11 cellular contexts compared by ENCODE assay signal in genomic region chr16:4514606-4515005, GRCh38. TPM values are rescaled to one million over a fixed set of nuclear protein-coding genes. Genes with fewer than 3 reads are reported as not detected.
DNase-seq lines count a peak whose midpoint lies in the region; ATAC-seq and TF ChIP-seq lines count a peak whose summit lies in the region.
"Had no signal": no experiment of that assay in that cellular context is flagged by ENCODE, and none has a peak within 500 bp of the region (broad histone marks: within the 10 kb centered on the region; RNA-seq: fewer than 3 reads in every experiment).

No MANE protein-coding gene starts in this region.

- H3K4me1 Mint-ChIP-seq in activated T-cell treated with anti-CD3 and anti-CD28 coated beads, Interleukin-2, amount 50 U/mL, for 72 hours (ENCODE audit: low read depth), result peaks cover 27% of the 10 kb centered on the region

- no peaks in the 10 kb centered on the region for H3K27me3 ChIP-seq in body of pancreas
- no peaks in the 10 kb centered on the region for H3K27me3 ChIP-seq in mucosa of rectum (ENCODE audit: control insufficient read depth in 2 of 2, insufficient read depth in 2 of 2, low read length in 2 of 2)
- no peaks in the 10 kb centered on the region for H3K27me3 ChIP-seq in tibial artery

- H3K27ac Mint-ChIP-seq in activated T-cell treated with anti-CD3 and anti-CD28 coated beads, Interleukin-2, amount 50 U/mL, for 72 hours, result peak overlapping the region; percentile 98

- no peak for DNase-seq in activated T-cell treated with anti-CD3 and anti-CD28 coated beads, Interleukin-2, amount 50 U/mL, for 72 hours
- DNase-seq in activated T-cell treated with anti-CD3 and anti-CD28 coated beads for 4 hours (no peak), body of pancreas (no peak), tibial artery (no peak), SK-N-DZ (ENCODE audit: low spot score) (no peak), NCI-H2196 (lab: John Stamatoyannopoulos, UW; ENCODE audit: unreplicated experiment) (no peak)
- DNase-seq: activated CD4-positive, CD25-positive, alpha-beta regulatory T cell; central memory CD4-positive, alpha-beta T cell had no signal

- peak in 1 of 2 donors; percentile 34 for ATAC-seq in activated T-cell treated with anti-CD3 and anti-CD28 coated beads, Interleukin-2, amount 50 U/mL, for 72 hours (replicated peaks in 1 of 2)
- ATAC-seq in body of pancreas (no peak), GM18519 (IDR thresholded peaks at IDR 0.05; ENCODE audit: low FRiP score, unreplicated experiment) (no peak)

- H3K9me3 ChIP-seq in body of pancreas (no peaks in the 10 kb centered on the region), mucosa of rectum (ENCODE audit: control insufficient read depth in 2 of 2, low read length in 2 of 2) (no peaks in the 10 kb centered on the region), tibial artery (no peaks in the 10 kb centered on the region)

- no peak overlapping the region for H3K9ac ChIP-seq in mucosa of rectum (ENCODE audit: low read depth in 1 of 2, low read length in 2 of 2)

- peaks cover 31% of the 10 kb centered on the region for H3K4me1 ChIP-seq in body of pancreas
- H3K4me1 ChIP-seq in mucosa of rectum (ENCODE audit: control insufficient read depth in 2 of 2, insufficient read depth in 2 of 2, low read length in 2 of 2), result peaks cover 20 to 22% of the 10 kb centered on the region in 2 donors
- peaks cover 0 to 11% (median 6%) of the 10 kb centered on the region in 4 donors for H3K4me1 ChIP-seq in tibial artery

- peaks cover 0 to 6% of the 10 kb centered on the region in 2 donors for H3K36me3 Mint-ChIP-seq in activated T-cell treated with anti-CD3 and anti-CD28 coated beads, Interleukin-2, amount 50 U/mL, for 72 hours (ENCODE audit: insufficient read depth in 2 of 2)

- WGBS in body of pancreas, 2 donors, result 31 to 75% methylated on average over 5 to 7 of the region's 7 CpGs

- intact Hi-C loops in body of pancreas (cut with DNase I) (loop anchor here (5.0 to 10.0 kb wide), 2 partner anchors 38 to 70 kb away; no protein-coding TSS in a partner anchor), tibial artery (cut with DNase I; ENCODE audit: low total_unique reads) (no loop called here)

- H3K4me3 ChIP-seq in body of pancreas, result no peak overlapping the region
- H3K4me3 ChIP-seq in mucosa of rectum (ENCODE audit: low read length in 2 of 2), result no peak overlapping the region
- no peak overlapping the region for H3K4me3 ChIP-seq in tibial artery

- H3K9me3 Mint-ChIP-seq in activated T-cell treated with anti-CD3 and anti-CD28 coated beads, Interleukin-2, amount 50 U/mL, for 72 hours, result no peaks in the 10 kb centered on the region

- TF ChIP-seq CTCF in body of pancreas (IDR thresholded peaks at IDR 0.05) (no peak), tibial artery (IDR thresholded peaks at IDR 0.05) (no peak)

- no peak for TF ChIP-seq POLR2A in body of pancreas (IDR thresholded peaks at IDR 0.05)

- peaks cover 0 to 8% of the 10 kb centered on the region in 2 donors for H3K36me3 ChIP-seq in body of pancreas (replicated peaks in 1 of 2; ENCODE audit: insufficient read depth in 1 of 2, low read depth in 2 of 2)
- peaks cover 24 to 28% of the 10 kb centered on the region in 2 donors for H3K36me3 ChIP-seq in mucosa of rectum (ENCODE audit: control insufficient read depth in 2 of 2, insufficient read depth in 2 of 2, low read length in 2 of 2)
- peaks cover 18 to 50% (median 40%) of the 10 kb centered on the region in 3 donors for H3K36me3 ChIP-seq in tibial artery

- H3K27ac ChIP-seq in body of pancreas (peak overlapping the region in 3 of 4 donors; percentile 17 to 62 (median 50)), mucosa of rectum (ENCODE audit: low read depth in 2 of 2, low read length in 2 of 2) (peak overlapping the region; percentile 45 to 74), tibial artery (peak overlapping the region; percentile 20 to 22)

- no peaks in the 10 kb centered on the region for H3K27me3 Mint-ChIP-seq in activated T-cell treated with anti-CD3 and anti-CD28 coated beads, Interleukin-2, amount 50 U/mL, for 72 hours (ENCODE audit: low read depth)

- H3K4me3 Mint-ChIP-seq in activated T-cell treated with anti-CD3 and anti-CD28 coated beads, Interleukin-2, amount 50 U/mL, for 72 hours, result peak overlapping the region; percentile 10 to 92

RNA-seq across cellular contexts. Expression of gene CDIP1, which starts 24.0 kb away (rescaled TPM):
- 10 to 100 TPM; 45.4 to 53.1 TPM for total RNA-seq in activated T-cell treated with anti-CD3 and anti-CD28 coated beads, Interleukin-2, amount 50 U/mL, for 72 hours
- total RNA-seq in body of pancreas, result 10 to 100 TPM; 12.9 to 23.3 TPM
- polyA plus RNA-seq in SK-N-DZ (2014; cell fraction: cytosol; rRNA removed), result 29.1 and 33.1 TPM in 2 replicates
- polyA plus RNA-seq in SK-N-DZ (2014; cell fraction: nucleus; rRNA removed), result 11.1 and 15.7 TPM in 2 replicates

RNA-seq across cellular contexts. Expression of gene HMOX2, which starts 38.4 kb away (rescaled TPM):
- total RNA-seq in activated T-cell treated with anti-CD3 and anti-CD28 coated beads, Interleukin-2, amount 50 U/mL, for 72 hours, result 10 to 100 TPM; 50.3 to 50.9 TPM
- total RNA-seq in body of pancreas, result 100 to 1,000 TPM in 1 of 2 donors, 10 to 100 TPM in 1; 18.4 to 115 TPM
- polyA plus RNA-seq in SK-N-DZ (2014; cell fraction: cytosol; rRNA removed), result 46.9 and 54.2 TPM in 2 replicates
- 27.5 and 32.0 TPM in 2 replicates for polyA plus RNA-seq in SK-N-DZ (2014; cell fraction: nucleus; rRNA removed)

RNA-seq across cellular contexts. Expression of gene NMRAL1, which starts 40.2 kb away (rescaled TPM):
- total RNA-seq in activated T-cell treated with anti-CD3 and anti-CD28 coated beads, Interleukin-2, amount 50 U/mL, for 72 hours, result 10 to 100 TPM; 32.5 to 33.0 TPM
- 10 to 100 TPM; 36.3 to 43.8 TPM for total RNA-seq in body of pancreas
- 14.1 and 28.5 TPM in 2 replicates for polyA plus RNA-seq in SK-N-DZ (2014; cell fraction: cytosol; rRNA removed)
- 17.0 and 17.7 TPM in 2 replicates for polyA plus RNA-seq in SK-N-DZ (2014; cell fraction: nucleus; rRNA removed)

RNA-seq across cellular contexts. Expression of gene C16orf96, which starts 41.5 kb away (rescaled TPM):
- total RNA-seq in activated T-cell treated with anti-CD3 and anti-CD28 coated beads, Interleukin-2, amount 50 U/mL, for 72 hours, result under 1 TPM; 0.51 to 0.55 TPM
- total RNA-seq in body of pancreas, result under 1 TPM in 1 of 2 donors, not detected in 1; 0.52 TPM
- 0.06 TPM in 1 of 2 replicates, not detected in the other for polyA plus RNA-seq in SK-N-DZ (2014; cell fraction: cytosol; rRNA removed)
- 0.08 TPM in 1 of 2 replicates, not detected in the other for polyA plus RNA-seq in SK-N-DZ (2014; cell fraction: nucleus; rRNA removed)
- polyA plus RNA-seq: AG04450 had no signal
